ENCODE assay signal across 27 cellular contexts in genomic region chr11:13958596-13958995, GRCh38. TPM values are rescaled to one million over a fixed set of nuclear protein-coding genes. Genes with fewer than 3 reads are reported as not detected.
"Had no signal": no experiment of that assay in that cellular context is flagged by ENCODE, and none has a peak within 500 bp of the region (broad histone marks: within the 10 kb centered on the region; RNA-seq: fewer than 3 reads in every experiment).

No MANE protein-coding gene starts in this region.

- H3K36me3 ChIP-seq: esophagus squamous epithelium, heart right ventricle, prostate gland, sigmoid colon, spleen, suprapubic skin, thyroid gland had no signal

- H3K9me3 Mint-ChIP-seq: effector memory CD8-positive, alpha-beta T cell; immature natural killer cell; memory B cell; naive thymus-derived CD4-positive, alpha-beta T cell; nephron progenitor cell; stimulated activated naive CD8-positive, alpha-beta T cell treated with anti-CD3 and anti-CD28 coated beads, Interleukin-15, amount 100 ng/mL, for 72 hours had no signal

- H3K4me1 Mint-ChIP-seq: memory B cell had no signal

- H3K4me3 Mint-ChIP-seq: effector memory CD8-positive, alpha-beta T cell; immature natural killer cell; memory B cell; naive thymus-derived CD4-positive, alpha-beta T cell; nephron progenitor cell; stimulated activated naive CD8-positive, alpha-beta T cell treated with anti-CD3 and anti-CD28 coated beads, Interleukin-15, amount 100 ng/mL, for 72 hours had no signal

- H3K27ac ChIP-seq: esophagus squamous epithelium, heart right ventricle, prostate gland, sigmoid colon, spleen, suprapubic skin, thyroid gland had no signal

- H3K27ac Mint-ChIP-seq: effector memory CD8-positive, alpha-beta T cell; immature natural killer cell; memory B cell; nephron progenitor cell; stimulated activated naive CD8-positive, alpha-beta T cell treated with anti-CD3 and anti-CD28 coated beads, Interleukin-15, amount 100 ng/mL, for 72 hours had no signal

- H3K9me3 ChIP-seq: esophagus squamous epithelium, heart right ventricle, prostate gland, sigmoid colon, spleen, suprapubic skin, thyroid gland had no signal

- H3K36me3 Mint-ChIP-seq: immature natural killer cell; memory B cell; naive thymus-derived CD4-positive, alpha-beta T cell had no signal

- DNase-seq: cerebellar nuclear complex; cortex of kidney; effector memory CD8-positive, alpha-beta T cell; erythroblast; esophagus squamous epithelium; foreskin melanocyte; glutamatergic neuron; heart right ventricle; hypothalamus; immature natural killer cell; midbrain; naive thymus-derived CD4-positive, alpha-beta T cell; nephron progenitor cell; nucleus accumbens; right cardiac atrium; sigmoid colon; spleen; stimulated activated naive CD4-positive, alpha-beta T cell; stimulated activated naive CD8-positive, alpha-beta T cell treated with anti-CD3 and anti-CD28 coated beads, Interleukin-15, amount 100 ng/mL, for 72 hours; thyroid gland; trophoblast cell had no signal

- H3K4me1 ChIP-seq: prostate gland had no signal

- ATAC-seq: effector memory CD8-positive, alpha-beta T cell; heart right ventricle; left lobe of liver; naive thymus-derived CD4-positive, alpha-beta T cell; right cardiac atrium; stimulated activated naive CD8-positive, alpha-beta T cell treated with anti-CD3 and anti-CD28 coated beads, Interleukin-15, amount 100 ng/mL, for 72 hours had no signal

- H3K4me3 ChIP-seq: esophagus squamous epithelium, heart right ventricle, lung, prostate gland, sigmoid colon, spleen, suprapubic skin, thyroid gland had no signal

RNA-seq across cellular contexts. Expression of gene SPON1, which starts 3.9 kb away (rescaled TPM):
- polyA plus RNA-seq: keratinocyte had no signal
